Comparison of ENCODE assay signal across 25 cellular contexts in the genomic region with DNA sequence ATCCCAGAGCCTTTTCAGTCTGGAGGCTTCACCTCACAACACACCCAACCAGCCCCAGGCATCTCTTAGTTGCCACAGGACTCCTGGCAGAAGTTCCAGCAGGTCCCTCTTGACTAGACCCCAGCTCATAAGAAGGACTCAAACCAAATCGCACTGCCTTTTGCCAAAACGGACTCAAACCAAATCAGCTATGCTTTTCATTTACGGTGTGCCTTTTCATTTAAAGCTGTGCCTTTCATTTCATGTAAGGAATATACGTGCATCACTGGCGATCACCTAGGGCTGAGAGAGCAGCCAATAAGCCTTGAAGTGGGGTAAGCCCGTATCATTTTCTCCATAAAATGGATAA.
"Had no signal": no experiment of that assay in that cellular context is flagged by ENCODE, and none has a peak within 500 bp of the region (broad histone marks: within the 10 kb centered on the region; RNA-seq: fewer than 3 reads in every experiment).

No MANE protein-coding gene starts in this region.

- H3K9me3 Mint-ChIP-seq: activated CD4-positive, alpha-beta T cell treated with anti-CD3 and anti-CD28 coated beads, Interleukin-2, amount 10 ng/mL, durations not matched to agents 7 days and 5 days; activated CD8-positive, alpha-beta T cell treated with anti-CD3 and anti-CD28 coated beads for 36 hours; activated naive CD8-positive, alpha-beta T cell treated with anti-CD3 and anti-CD28 coated beads, Interleukin-2, amount 50 U/mL, for 24 hours; dendritic cell treated with granulocyte-macrophage colony-stimulating factor and Interleukin-4, amounts not matched to agents 40 ng/mL and 50 ng/mL, for 4 days; natural killer cell treated with Interleukin-12 subunit alpha and Interleukin-12 subunit beta and Interleukin-15 and Interleukin-18, amount 100 ng/mL, for 72 hours; stimulated activated naive CD8-positive, alpha-beta T cell treated with anti-CD3 and anti-CD28 coated beads, Interleukin-15, Interleukin-2, amounts not matched to agents 100 ng/mL and 50 ng/mL, for 24 hours; T-cell; T-helper 2 cell treated with Interferon-gamma antibody and Interleukin-4, amounts not matched to agents 5 μg/mL and 100 μg/mL, for 36 hours had no signal

- H3K27ac ChIP-seq: body of pancreas, foreskin keratinocyte, left ventricle myocardium inferior, suprapubic skin, transverse colon, uterus, VCaP had no signal

- DNase-seq: activated CD4-positive, alpha-beta T cell treated with anti-CD3 and anti-CD28 coated beads, Interleukin-2, amount 10 ng/mL, durations not matched to agents 7 days and 5 days; activated CD4-positive, CD25-positive, alpha-beta regulatory T cell treated with anti-CD3 and anti-CD28 coated beads, Interleukin-2, amount 50 U/mL, for 72 hours; activated CD8-positive, alpha-beta memory T cell treated with anti-CD3 and anti-CD28 coated beads, Interleukin-2, amount 10 ng/mL, durations not matched to agents 7 days and 5 days; activated CD8-positive, alpha-beta T cell treated with anti-CD3 and anti-CD28 coated beads for 36 hours; activated effector memory CD4-positive, alpha-beta T cell treated with anti-CD3 and anti-CD28 coated beads, Interleukin-2, amount 50 U/mL, for 16 hours; activated naive CD4-positive, alpha-beta T cell treated with anti-CD3 and anti-CD28 coated beads, Interleukin-2, amount 50 U/mL, for 16 hours; activated naive CD8-positive, alpha-beta T cell treated with anti-CD3 and anti-CD28 coated beads, Interleukin-2, amount 50 U/mL, for 24 hours; activated T-cell treated with anti-CD3 and anti-CD28 coated beads for 4 hours; caudate nucleus; effector CD4-positive, alpha-beta T cell; foreskin keratinocyte; left ventricle myocardium inferior; mammary epithelial cell; occipital lobe; stimulated activated CD4-positive, alpha-beta T cell treated with anti-CD3 and anti-CD28 coated beads, Interleukin-4, amount 100 ng/mL, for 4 hours; T-cell; transverse colon; uterus had no signal

- H3K4me1 ChIP-seq: body of pancreas, foreskin keratinocyte, uterus had no signal

- H3K4me3 ChIP-seq: body of pancreas, left ventricle myocardium inferior, suprapubic skin, transverse colon, uterus had no signal

- ATAC-seq: activated CD8-positive, alpha-beta memory T cell treated with anti-CD3 and anti-CD28 coated beads, Interleukin-2, amount 10 ng/mL, durations not matched to agents 7 days and 5 days; activated CD8-positive, alpha-beta T cell treated with anti-CD3 and anti-CD28 coated beads for 36 hours; activated naive CD8-positive, alpha-beta T cell treated with anti-CD3 and anti-CD28 coated beads, Interleukin-2, amount 50 U/mL, for 24 hours; body of pancreas; foreskin keratinocyte; natural killer cell treated with Interleukin-12 subunit alpha and Interleukin-12 subunit beta and Interleukin-15 and Interleukin-18, amount 100 ng/mL, for 72 hours; T-cell had no signal

- H3K4me3 Mint-ChIP-seq: activated CD4-positive, alpha-beta T cell treated with anti-CD3 and anti-CD28 coated beads, Interleukin-2, amount 10 ng/mL, durations not matched to agents 7 days and 5 days; activated CD8-positive, alpha-beta memory T cell treated with anti-CD3 and anti-CD28 coated beads, Interleukin-2, amount 10 ng/mL, durations not matched to agents 7 days and 5 days; activated CD8-positive, alpha-beta T cell treated with anti-CD3 and anti-CD28 coated beads for 36 hours; activated naive CD8-positive, alpha-beta T cell treated with anti-CD3 and anti-CD28 coated beads, Interleukin-2, amount 50 U/mL, for 24 hours; dendritic cell treated with granulocyte-macrophage colony-stimulating factor and Interleukin-4, amounts not matched to agents 40 ng/mL and 50 ng/mL, for 4 days; natural killer cell treated with Interleukin-12 subunit alpha and Interleukin-12 subunit beta and Interleukin-15 and Interleukin-18, amount 100 ng/mL, for 72 hours; stimulated activated naive CD8-positive, alpha-beta T cell treated with anti-CD3 and anti-CD28 coated beads, Interleukin-15, Interleukin-2, amounts not matched to agents 100 ng/mL and 50 ng/mL, for 24 hours; T-cell; T-helper 2 cell treated with Interferon-gamma antibody and Interleukin-4, amounts not matched to agents 5 μg/mL and 100 μg/mL, for 36 hours had no signal

- H3K27me3 ChIP-seq: body of pancreas, suprapubic skin, transverse colon, uterus had no signal

- H3K36me3 ChIP-seq: left ventricle myocardium inferior, suprapubic skin, transverse colon, uterus had no signal

- H3K36me3 Mint-ChIP-seq: activated CD8-positive, alpha-beta memory T cell treated with anti-CD3 and anti-CD28 coated beads, Interleukin-2, amount 10 ng/mL, durations not matched to agents 7 days and 5 days; natural killer cell treated with Interleukin-12 subunit alpha and Interleukin-12 subunit beta and Interleukin-15 and Interleukin-18, amount 100 ng/mL, for 72 hours; T-cell had no signal

- H3K9me3 ChIP-seq: body of pancreas, left ventricle myocardium inferior, suprapubic skin, transverse colon, uterus had no signal

- H3K27me3 Mint-ChIP-seq: activated CD8-positive, alpha-beta memory T cell treated with anti-CD3 and anti-CD28 coated beads, Interleukin-2, amount 10 ng/mL, durations not matched to agents 7 days and 5 days; activated CD8-positive, alpha-beta T cell treated with anti-CD3 and anti-CD28 coated beads for 36 hours; activated naive CD8-positive, alpha-beta T cell treated with anti-CD3 and anti-CD28 coated beads, Interleukin-2, amount 50 U/mL, for 24 hours; stimulated activated naive CD8-positive, alpha-beta T cell treated with anti-CD3 and anti-CD28 coated beads, Interleukin-15, Interleukin-2, amounts not matched to agents 100 ng/mL and 50 ng/mL, for 24 hours; T-cell had no signal

- H3K27ac Mint-ChIP-seq: activated CD4-positive, alpha-beta T cell treated with anti-CD3 and anti-CD28 coated beads, Interleukin-2, amount 10 ng/mL, durations not matched to agents 7 days and 5 days; activated CD8-positive, alpha-beta memory T cell treated with anti-CD3 and anti-CD28 coated beads, Interleukin-2, amount 10 ng/mL, durations not matched to agents 7 days and 5 days; activated CD8-positive, alpha-beta T cell treated with anti-CD3 and anti-CD28 coated beads for 36 hours; activated naive CD8-positive, alpha-beta T cell treated with anti-CD3 and anti-CD28 coated beads, Interleukin-2, amount 50 U/mL, for 24 hours; dendritic cell treated with granulocyte-macrophage colony-stimulating factor and Interleukin-4, amounts not matched to agents 40 ng/mL and 50 ng/mL, for 4 days; natural killer cell treated with Interleukin-12 subunit alpha and Interleukin-12 subunit beta and Interleukin-15 and Interleukin-18, amount 100 ng/mL, for 72 hours; stimulated activated naive CD8-positive, alpha-beta T cell treated with anti-CD3 and anti-CD28 coated beads, Interleukin-15, Interleukin-2, amounts not matched to agents 100 ng/mL and 50 ng/mL, for 24 hours; T-cell; T-helper 2 cell treated with Interferon-gamma antibody and Interleukin-4, amounts not matched to agents 5 μg/mL and 100 μg/mL, for 36 hours had no signal
